21 cellular contexts compared by ENCODE assay signal in the genomic region with DNA sequence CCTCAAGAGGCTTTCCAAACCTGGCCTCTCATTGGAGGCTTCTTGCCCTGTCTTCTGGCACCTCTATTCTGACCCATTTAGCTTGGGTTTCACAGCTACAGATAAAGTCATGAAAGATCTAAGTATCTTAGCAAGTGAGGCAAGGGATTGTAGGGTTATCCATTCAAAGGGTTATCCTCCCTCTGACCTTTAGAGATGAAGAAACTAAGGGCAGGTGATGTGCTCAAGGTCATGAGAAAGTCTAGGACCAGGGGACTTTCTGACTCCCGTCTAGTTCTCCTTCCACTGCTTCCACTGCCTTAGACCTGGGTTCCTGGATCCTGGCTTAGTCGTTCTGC. TPM values are rescaled to one million over a fixed set of nuclear protein-coding genes. Genes with fewer than 3 reads are reported as not detected.
DNase-seq lines count a peak whose midpoint lies in the region; ATAC-seq, FAIRE-seq and TF ChIP-seq lines count a peak whose summit lies in the region.
"Had no signal": no experiment of that assay in that cellular context is flagged by ENCODE, and none has a peak within 500 bp of the region (broad histone marks: within the 10 kb centered on the region; RNA-seq: fewer than 3 reads in every experiment).

No MANE protein-coding gene starts in this region.

- peaks cover 33% of the 10 kb centered on the region for H3K27me3 Mint-ChIP-seq in neural crest cell (ENCODE audit: low read depth)
- H3K27me3 Mint-ChIP-seq in type B pancreatic cell, result peaks cover 24% of the 10 kb centered on the region
- peaks cover 16 to 22% of the 10 kb centered on the region in 2 donors for H3K27me3 Mint-ChIP-seq in CD8-positive, alpha-beta memory T cell

- no peak overlapping the region for H3K4me2 ChIP-seq in K562 (ENCODE audit: insufficient read depth, low read length)

- no peaks in the 10 kb centered on the region for H3K9me3 ChIP-seq in cardiac muscle cell (ENCODE audit: low read depth)
- no peaks in the 10 kb centered on the region for H3K9me3 ChIP-seq in K562 (replicated peaks; ENCODE audit: control insufficient read depth, insufficient read depth, low read depth, low read length)
- no peaks in the 10 kb centered on the region for H3K9me3 ChIP-seq in tibial artery
- H3K9me3 ChIP-seq in CD8-positive, alpha-beta memory T cell (ENCODE audit: low read length), result no peaks in the 10 kb centered on the region

- no peaks in the 10 kb centered on the region for H4K20me1 ChIP-seq in K562 (replicated peaks; ENCODE audit: control insufficient read depth, insufficient read depth, low read length)

- ATAC-seq in left cardiac atrium (no peak), K562 (no peak)
- ATAC-seq: HCT116, Panc1 had no signal

- CTCF ChIA-PET in K562 (lab: Yijun Ruan, JAX; ENCODE audit: low intra/inter-chr PET ratio), result no interaction called here
- CTCF ChIA-PET in CD8-positive, alpha-beta memory T cell (lab: Charles Lee), result interaction anchor here (2.8 kb wide), 1 partner anchor 14 kb away, joined by 9 read pairs; no protein-coding TSS in a partner anchor

- H3K36me3 Mint-ChIP-seq in neural crest cell (ENCODE audit: low read depth) (peaks cover 15% of the 10 kb centered on the region), type B pancreatic cell (peaks cover 24% of the 10 kb centered on the region)
- peaks cover 6 to 58% (median 11%) of the 10 kb centered on the region in 3 donors for H3K36me3 Mint-ChIP-seq in CD8-positive, alpha-beta memory T cell

- FAIRE-seq in K562 (lab: Jason Lieb, UNC), result no peak
- FAIRE-seq: GM12892 had no signal

- DNase-seq in cardiac muscle cell (ENCODE audit: low read depth in 1 of 2, low spot score in 1 of 2) (no peak), left cardiac atrium (no peak), K562 (ENCODE audit: extremely low read depth in 1 of 4, low spot score in 3 of 4) (no peak), neural crest cell (ENCODE audit: low read depth, low spot score) (no peak), type B pancreatic cell (ENCODE audit: extremely low spot score, unreplicated experiment) (no peak), tibial artery (no peak)
- no peak for DNase-seq in CD8-positive, alpha-beta memory T cell
- DNase-seq in central memory CD4-positive, alpha-beta T cell, result no peak
- DNase-seq: AML-193, DND-41, GDM1, NCI-H146, NCI-H2107, NCI-H345, NCI-H774, SHP77 had no signal

- TF ChIP-seq RAD21 in K562 (CRISPR knock-in tag; conservative IDR thresholded peaks at IDR 0.05 in 1 of 2, IDR thresholded peaks at IDR 0.05 in 1 of 2), result no peak

- peak overlapping the region; percentile 41 for H3K4me3 Mint-ChIP-seq in neural crest cell
- no peak overlapping the region for H3K4me3 Mint-ChIP-seq in type B pancreatic cell
- H3K4me3 Mint-ChIP-seq in CD8-positive, alpha-beta memory T cell, result no peak overlapping the region

- H3K27me3 ChIP-seq in cardiac muscle cell, result peaks cover 26% of the 10 kb centered on the region
- no peaks in the 10 kb centered on the region for H3K27me3 ChIP-seq in K562 (ENCODE audit: control insufficient read depth in 2 of 2, insufficient read depth in 2 of 2, low read length in 2 of 2)
- H3K27me3 ChIP-seq in tibial artery, result peaks cover 0 to 12% of the 10 kb centered on the region in 2 donors
- peaks cover 15% of the 10 kb centered on the region for H3K27me3 ChIP-seq in CD8-positive, alpha-beta memory T cell (ENCODE audit: insufficient read depth, low read length, poor library complexity, severe bottlenecking)

- no peak overlapping the region for H3K9ac ChIP-seq in K562 (ENCODE audit: insufficient read depth in 1 of 2, low read depth in 2 of 2, low read length in 2 of 2)

- intact Hi-C loops in left cardiac atrium (cut with DNase I), result loop anchor here in 1 of 2 donors (10.0 kb wide), 1 partner anchor 188 kb away; no protein-coding TSS in a partner anchor
- intact Hi-C loops in K562 (cut with micrococcal nuclease), result loop anchor here (5.0 kb wide), 2 partner anchors 54 to 196 kb away; a partner anchor contains a TSS
- intact Hi-C loops in tibial artery (cut with DNase I; ENCODE audit: low total_unique reads), result no loop called here

- no peak for TF ChIP-seq EP300 in K562 (IDR thresholded peaks at IDR 0.05; ENCODE audit: low read length)

- peaks cover 21% of the 10 kb centered on the region for H3K4me1 Mint-ChIP-seq in neural crest cell
- peaks cover 16% of the 10 kb centered on the region for H3K4me1 Mint-ChIP-seq in type B pancreatic cell (ENCODE audit: unreplicated experiment)
- H3K4me1 Mint-ChIP-seq in CD8-positive, alpha-beta memory T cell, result peaks cover 17 to 28% (median 24%) of the 10 kb centered on the region in 3 donors

- no peak overlapping the region for H3K27ac Mint-ChIP-seq in neural crest cell (ENCODE audit: unreplicated experiment)
- H3K27ac Mint-ChIP-seq in type B pancreatic cell, result peak overlapping the region; percentile 35
- peak overlapping the region in 3 of 8 donors; percentile 35 to 75 (median 56) for H3K27ac Mint-ChIP-seq in CD8-positive, alpha-beta memory T cell

- no peaks in the 10 kb centered on the region for H3K9me1 ChIP-seq in K562 (ENCODE audit: control insufficient read depth, insufficient read depth, low read length)

- peaks cover 59% of the 10 kb centered on the region for H3K36me3 ChIP-seq in cardiac muscle cell
- peaks cover 69% of the 10 kb centered on the region for H3K36me3 ChIP-seq in K562 (ENCODE audit: control insufficient read depth, insufficient read depth, low read length)
- peaks cover 55 to 65% (median 61%) of the 10 kb centered on the region in 3 donors for H3K36me3 ChIP-seq in tibial artery
- H3K36me3 ChIP-seq in CD8-positive, alpha-beta memory T cell (ENCODE audit: insufficient read depth, low read length), result peaks cover 23% of the 10 kb centered on the region

- peak overlapping the region; percentile 48 for H3K27ac ChIP-seq in cardiac muscle cell
- no peak overlapping the region for H3K27ac ChIP-seq in K562 (ENCODE audit: extremely low read depth, low read depth, low read length)
- H3K27ac ChIP-seq in tibial artery, result no peak overlapping the region
- no peak overlapping the region for H3K27ac ChIP-seq in CD8-positive, alpha-beta memory T cell (ENCODE audit: low read depth, low read length)

- no peak overlapping the region for H2AFZ ChIP-seq in K562 (ENCODE audit: low read depth, low read length)

- 69% methylated on average over 2 of the region's 2 CpGs for WGBS in K562 (ENCODE audit: insufficient coverage, low coverage, missing lambda C conversion rate)

- no peak overlapping the region for H3K4me3 ChIP-seq in cardiac muscle cell
- no peak overlapping the region for H3K4me3 ChIP-seq in K562
- no peak overlapping the region for H3K4me3 ChIP-seq in tibial artery
- H3K4me3 ChIP-seq in CD8-positive, alpha-beta memory T cell (ENCODE audit: low read length), result no peak overlapping the region

- no peaks in the 10 kb centered on the region for H3K79me2 ChIP-seq in K562 (ENCODE audit: control insufficient read depth, insufficient read depth, low read length)

- TF ChIP-seq CTCF in cardiac muscle cell (IDR thresholded peaks at IDR 0.05; ENCODE audit: low read depth, low read length), result no peak
- TF ChIP-seq CTCF in K562 (IDR thresholded peaks at IDR 0.05 in 2 of 3, conservative IDR thresholded peaks at IDR 0.05 in 1 of 3; ENCODE audit: insufficient read depth in 2 of 3, low read depth in 1 of 3, low read length in 3 of 3), result no peak
- TF ChIP-seq CTCF in neural crest cell (conservative IDR thresholded peaks at IDR 0.05), result no peak
- no peak for TF ChIP-seq CTCF in type B pancreatic cell (conservative IDR thresholded peaks at IDR 0.05)
- TF ChIP-seq CTCF in tibial artery (IDR thresholded peaks at IDR 0.05), result no peak

- no peak for TF ChIP-seq POLR2A in K562 (conservative IDR thresholded peaks at IDR 0.05)

- in situ Hi-C loops in K562 (cut with MboI), result no loop called here

- H3K9me3 Mint-ChIP-seq in neural crest cell (no peaks in the 10 kb centered on the region), type B pancreatic cell (no peaks in the 10 kb centered on the region)
- no peaks in the 10 kb centered on the region for H3K9me3 Mint-ChIP-seq in CD8-positive, alpha-beta memory T cell

- peaks cover 7% of the 10 kb centered on the region for H3K4me1 ChIP-seq in cardiac muscle cell (ENCODE audit: low read depth)
- H3K4me1 ChIP-seq in K562 (replicated peaks in 1 of 2; ENCODE audit: control insufficient read depth in 2 of 2, insufficient read depth in 2 of 2, low read length in 2 of 2), result peaks cover 0 to 28% of the 10 kb centered on the region in 2 experiments; a peak in 2 of 5 replicates
- H3K4me1 ChIP-seq in tibial artery, result peaks cover 0 to 40% (median 33%) of the 10 kb centered on the region in 4 donors
- H3K4me1 ChIP-seq in CD8-positive, alpha-beta memory T cell (ENCODE audit: insufficient read depth, low read length), result peaks cover 11% of the 10 kb centered on the region

- BruUV-seq in K562 (replicated peaks; lab: Mats Ljungman, UMichigan), result no TSS peak

- POLR2A ChIA-PET in K562 (lab: Yijun Ruan, JAX), result interaction anchor here (0.6 to 2.8 kb wide), 7 partner anchors 9 to 290 kb away, joined by 3 to 13 read pairs (median 5); a partner anchor contains a TSS
- POLR2A ChIA-PET in CD8-positive, alpha-beta memory T cell (lab: Charles Lee), result interaction anchor here (1.2 kb wide), 1 partner anchor 12 kb away, joined by 3 read pairs; a partner anchor contains a TSS

RNA-seq across cellular contexts. Expression of a gene that starts 7.2 kb away (rescaled TPM):
- total RNA-seq in cardiac muscle cell (0.30 and 0.92 TPM in 2 replicates), left cardiac atrium (not detected), K562 (2014; rRNA removed) (not detected in 2 replicates), K562 (2014; rRNA removed; fragmentation: Illumina TruSeq; extraction: Trizol) (not detected in 2 replicates), K562 (2015; rRNA removed; fragmentation: Illumina TruSeq; extraction: Trizol) (not detected in 2 replicates), K562 (2021) (not detected in 2 replicates), neural crest cell (5.1 and 5.6 TPM in 2 replicates), type B pancreatic cell (ENCODE audit: low replicate concordance) (2.8 and 3.0 TPM in 2 replicates)
- polyA plus RNA-seq in cardiac muscle cell (0.50 TPM in 1 of 2 replicates, not detected in the other), K562 (2011; rRNA removed) (not detected in 2 replicates), K562 (2014; fragmentation: Illumina TruSeq; extraction: Trizol) (not detected in 2 replicates), K562 (2014; fragmentation: Nextera tagmentation; extraction: Ambion mirVana) (not detected), K562 (2014; rRNA removed) (not detected in 2 replicates)
- not detected in 2 replicates for total RNA-seq in K562 (2011; cell fraction: chromatin; rRNA removed; ENCODE audit: low replicate concordance)
- not detected in 2 replicates for total RNA-seq in K562 (2011; cell fraction: nucleolus; rRNA removed)
- total RNA-seq in K562 (2011; cell fraction: nucleoplasm; rRNA removed), result not detected in 2 replicates
- not detected in 2 replicates for polyA plus RNA-seq in K562 (2011; cell fraction: cytosol; rRNA removed)
- not detected in 2 replicates for polyA plus RNA-seq in K562 (2011; cell fraction: nucleus; rRNA removed)
- polyA plus RNA-seq in K562 (2012), result not detected in 2 replicates
- polyA minus RNA-seq in K562 (2011; rRNA and poly(A)+ RNA removed), result not detected in 2 replicates
- not detected in 2 replicates for polyA minus RNA-seq in K562 (2011; cell fraction: cytosol; rRNA and poly(A)+ RNA removed)
- polyA minus RNA-seq in K562 (2011; cell fraction: nucleus; rRNA and poly(A)+ RNA removed), result not detected in 2 replicates
- total RNA-seq in CD8-positive, alpha-beta memory T cell, result not detected
- not detected for polyA plus RNA-seq in CD8-positive, alpha-beta memory T cell
- total RNA-seq: A673, HT-29 had no signal

RNA-seq across cellular contexts. Expression of a gene that starts 12.2 kb away (rescaled TPM):
- 178 and 182 TPM in 2 replicates for total RNA-seq in cardiac muscle cell
- polyA plus RNA-seq in cardiac muscle cell, result 130 and 156 TPM in 2 replicates
- 10 to 100 TPM; 89.5 to 96.4 TPM for total RNA-seq in left cardiac atrium
- total RNA-seq in K562 (2011; cell fraction: chromatin; rRNA removed; ENCODE audit: low replicate concordance), result 549 and 1,360 TPM in 2 replicates
- total RNA-seq in K562 (2011; cell fraction: nucleolus; rRNA removed), result 683 and 737 TPM in 2 replicates
- 497 TPM in 2 replicates for total RNA-seq in K562 (2011; cell fraction: nucleoplasm; rRNA removed)
- total RNA-seq in K562 (2014; rRNA removed), result 61.6 and 94.9 TPM in 2 replicates
- 36.2 and 37.8 TPM in 2 replicates for total RNA-seq in K562 (2014; rRNA removed; fragmentation: Illumina TruSeq; extraction: Trizol)
- 51.1 and 52.7 TPM in 2 replicates for total RNA-seq in K562 (2015; rRNA removed; fragmentation: Illumina TruSeq; extraction: Trizol)
- 135 and 137 TPM in 2 replicates for total RNA-seq in K562 (2021)
- polyA plus RNA-seq in K562 (2011; rRNA removed), result 75.9 and 141 TPM in 2 replicates
- polyA plus RNA-seq in K562 (2011; cell fraction: cytosol; rRNA removed), result 53.0 and 79.7 TPM in 2 replicates
- 1,064 and 1,073 TPM in 2 replicates for polyA plus RNA-seq in K562 (2011; cell fraction: nucleus; rRNA removed)
- 92.0 and 111 TPM in 2 replicates for polyA plus RNA-seq in K562 (2012)
- polyA plus RNA-seq in K562 (2014; fragmentation: Illumina TruSeq; extraction: Trizol), result 83.2 and 84.0 TPM in 2 replicates
- polyA plus RNA-seq in K562 (2014; fragmentation: Nextera tagmentation; extraction: Ambion mirVana), result under 1 TPM; 0.55 to 0.81 TPM
- polyA plus RNA-seq in K562 (2014; rRNA removed), result 94.8 and 118 TPM in 2 replicates
- polyA minus RNA-seq in K562 (2011; rRNA and poly(A)+ RNA removed), result 61.2 and 72.8 TPM in 2 replicates
- polyA minus RNA-seq in K562 (2011; cell fraction: cytosol; rRNA and poly(A)+ RNA removed), result 85.6 and 95.4 TPM in 2 replicates
- 195 and 256 TPM in 2 replicates for polyA minus RNA-seq in K562 (2011; cell fraction: nucleus; rRNA and poly(A)+ RNA removed)
- total RNA-seq in neural crest cell, result 242 and 247 TPM in 2 replicates
- total RNA-seq in type B pancreatic cell (ENCODE audit: low replicate concordance), result 179 and 231 TPM in 2 replicates
- 100 to 1,000 TPM in 1 of 2 experiments, 10 to 100 TPM in 1; 97.2 to 103 TPM for total RNA-seq in CD8-positive, alpha-beta memory T cell
- polyA plus RNA-seq in CD8-positive, alpha-beta memory T cell, result 11.3 TPM

RNA-seq across cellular contexts. Expression of a gene that starts 20.1 kb away (rescaled TPM):
- total RNA-seq in cardiac muscle cell (not detected in 2 replicates), left cardiac atrium (10 to 100 TPM; 24.0 to 57.0 TPM), K562 (2014; rRNA removed) (not detected in 2 replicates), K562 (2014; rRNA removed; fragmentation: Illumina TruSeq; extraction: Trizol) (not detected in 2 replicates), K562 (2015; rRNA removed; fragmentation: Illumina TruSeq; extraction: Trizol) (not detected in 2 replicates), K562 (2021) (0.20 TPM in 1 of 2 replicates, not detected in the other), neural crest cell (not detected in 2 replicates), type B pancreatic cell (ENCODE audit: low replicate concordance) (not detected in 2 replicates)
- polyA plus RNA-seq in cardiac muscle cell (not detected in 2 replicates), K562 (2011; rRNA removed) (not detected in 2 replicates), K562 (2014; fragmentation: Illumina TruSeq; extraction: Trizol) (0.28 TPM in 1 of 2 replicates, not detected in the other), K562 (2014; fragmentation: Nextera tagmentation; extraction: Ambion mirVana) (under 1 TPM in 1 of 2 experiments, not detected in 1; 0.27 TPM), K562 (2014; rRNA removed) (not detected in 2 replicates)
- not detected in 2 replicates for total RNA-seq in K562 (2011; cell fraction: chromatin; rRNA removed; ENCODE audit: low replicate concordance)
- not detected in 2 replicates for total RNA-seq in K562 (2011; cell fraction: nucleolus; rRNA removed)
- not detected in 2 replicates for total RNA-seq in K562 (2011; cell fraction: nucleoplasm; rRNA removed)
- 0.57 TPM in 1 of 2 replicates, not detected in the other for polyA plus RNA-seq in K562 (2011; cell fraction: cytosol; rRNA removed)
- polyA plus RNA-seq in K562 (2011; cell fraction: nucleus; rRNA removed), result not detected in 2 replicates
- polyA plus RNA-seq in K562 (2012), result 0.14 TPM in 1 of 2 replicates, not detected in the other
- not detected in 2 replicates for polyA minus RNA-seq in K562 (2011; rRNA and poly(A)+ RNA removed)
- polyA minus RNA-seq in K562 (2011; cell fraction: cytosol; rRNA and poly(A)+ RNA removed), result not detected in 2 replicates
- polyA minus RNA-seq in K562 (2011; cell fraction: nucleus; rRNA and poly(A)+ RNA removed), result not detected in 2 replicates
- under 1 TPM in 1 of 2 experiments, not detected in 1; 0.26 TPM for total RNA-seq in CD8-positive, alpha-beta memory T cell
- polyA plus RNA-seq in CD8-positive, alpha-beta memory T cell, result not detected
- total RNA-seq: A673, HT-29 had no signal

RNA-seq across cellular contexts. Expression of a gene that starts 44.8 kb away (rescaled TPM):
- total RNA-seq in cardiac muscle cell (0.88 and 1.8 TPM in 2 replicates), left cardiac atrium (not detected), K562 (2014; rRNA removed) (0.68 and 0.90 TPM in 2 replicates), K562 (2014; rRNA removed; fragmentation: Illumina TruSeq; extraction: Trizol) (0.19 and 0.22 TPM in 2 replicates), K562 (2015; rRNA removed; fragmentation: Illumina TruSeq; extraction: Trizol) (0.58 and 0.75 TPM in 2 replicates), K562 (2021) (0.49 and 0.92 TPM in 2 replicates), neural crest cell (not detected in 2 replicates), type B pancreatic cell (ENCODE audit: low replicate concordance) (2.7 and 6.7 TPM in 2 replicates)
- polyA plus RNA-seq in cardiac muscle cell (3.1 and 3.9 TPM in 2 replicates), K562 (2011; rRNA removed) (1.2 and 2.3 TPM in 2 replicates), K562 (2014; fragmentation: Illumina TruSeq; extraction: Trizol) (0.96 and 1.7 TPM in 2 replicates), K562 (2014; fragmentation: Nextera tagmentation; extraction: Ambion mirVana) (1 to 10 TPM; 1.0 to 1.7 TPM), K562 (2014; rRNA removed) (1.8 TPM in 2 replicates)
- total RNA-seq in K562 (2011; cell fraction: chromatin; rRNA removed; ENCODE audit: low replicate concordance), result 0.46 and 2.7 TPM in 2 replicates
- total RNA-seq in K562 (2011; cell fraction: nucleolus; rRNA removed), result 2.5 and 3.3 TPM in 2 replicates
- total RNA-seq in K562 (2011; cell fraction: nucleoplasm; rRNA removed), result 1.8 and 2.9 TPM in 2 replicates
- 2.0 and 3.9 TPM in 2 replicates for polyA plus RNA-seq in K562 (2011; cell fraction: cytosol; rRNA removed)
- polyA plus RNA-seq in K562 (2011; cell fraction: nucleus; rRNA removed), result 0.77 and 1.7 TPM in 2 replicates
- 1.8 and 7.5 TPM in 2 replicates for polyA plus RNA-seq in K562 (2012)
- 1.5 TPM in 1 of 2 replicates, not detected in the other for polyA minus RNA-seq in K562 (2011; rRNA and poly(A)+ RNA removed)
- 2.3 and 4.2 TPM in 2 replicates for polyA minus RNA-seq in K562 (2011; cell fraction: cytosol; rRNA and poly(A)+ RNA removed)
- 1.2 and 1.4 TPM in 2 replicates for polyA minus RNA-seq in K562 (2011; cell fraction: nucleus; rRNA and poly(A)+ RNA removed)
- total RNA-seq in CD8-positive, alpha-beta memory T cell, result not detected
- polyA plus RNA-seq in CD8-positive, alpha-beta memory T cell, result not detected
- total RNA-seq: A673 had no signal

Comparison
In these comparisons a context has a peak if more than half of its experiments do, and no peak if none do; other contexts are left out.
1. RNA of a gene that starts 20.1 kb away (total RNA-seq): 24.0 to 57.0 TPM in left cardiac atrium; 0.26 TPM in CD8-positive, alpha-beta memory T cell, 0.20 TPM in K562, not detected in cardiac muscle cell, not detected in neural crest cell and not detected in type B pancreatic cell; every median in the first group is over 10 times any median in the second.